18 cellular contexts compared by ENCODE assay signal in the genomic region with DNA sequence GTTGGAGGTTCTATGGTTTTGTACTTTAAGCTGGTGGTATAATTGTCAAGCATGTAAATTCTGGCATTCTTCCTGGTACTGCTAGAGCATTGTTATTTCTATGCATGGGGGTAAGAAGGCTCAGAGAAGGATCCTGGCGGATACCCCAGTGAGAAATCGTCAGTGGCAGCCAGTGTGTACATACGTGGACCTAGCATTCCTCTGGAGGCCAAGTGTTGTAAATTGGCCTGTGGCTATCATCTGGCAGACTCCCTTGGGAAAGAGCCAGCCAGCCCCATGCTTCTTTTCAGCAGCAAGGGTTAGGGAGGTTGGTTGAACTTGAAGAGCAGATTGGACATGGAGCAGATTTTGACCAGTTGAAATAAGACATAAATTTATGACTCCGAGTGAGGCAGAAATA. TPM values are rescaled to one million over a fixed set of nuclear protein-coding genes. Genes with fewer than 3 reads are reported as not detected.
DNase-seq lines count a peak whose midpoint lies in the region; ATAC-seq and TF ChIP-seq lines count a peak whose summit lies in the region.
"Had no signal": no experiment of that assay in that cellular context is flagged by ENCODE, and none has a peak within 500 bp of the region (broad histone marks: within the 10 kb centered on the region; RNA-seq: fewer than 3 reads in every experiment).

No MANE protein-coding gene starts in this region.

- no peaks in the 10 kb centered on the region for H3K9me3 ChIP-seq in IMR-90 (ENCODE audit: control insufficient read depth, insufficient read depth, low read length)

- H4K20me1 ChIP-seq in IMR-90 (ENCODE audit: insufficient read depth, low read length): no peaks in the 10 kb centered on the region

- no peak overlapping the region for H3K4ac ChIP-seq in IMR-90 (ENCODE audit: low read depth, low read length)

- H3K27ac ChIP-seq in IMR-90 (ENCODE audit: insufficient read depth, low read length): no peak overlapping the region

- no peak for TF ChIP-seq CTCF in AG09319 (IDR thresholded peaks at IDR 0.05; ENCODE audit: low read depth, low read length)
- no peak for TF ChIP-seq CTCF in IMR-90 (conservative IDR thresholded peaks at IDR 0.05; ENCODE audit: low read depth, low read length)
- TF ChIP-seq CTCF in cardiac fibroblast (IDR thresholded peaks at IDR 0.05; ENCODE audit: low read depth, low read length): no peak
- no peak for TF ChIP-seq CTCF in GM10248 (IDR thresholded peaks at IDR 0.05; ENCODE audit: control extremely low read depth, extremely low read depth, low read depth, missing control alignments)

- H3K36me3 ChIP-seq in IMR-90 (ENCODE audit: control insufficient read depth, insufficient read depth, low read length): peaks cover 4% of the 10 kb centered on the region

- no peak overlapping the region for H3K9ac ChIP-seq in IMR-90 (ENCODE audit: low read depth, low read length)

- H3K4me2 ChIP-seq in IMR-90 (ENCODE audit: low read depth, low read length): no peak overlapping the region

- H3K18ac ChIP-seq in IMR-90 (ENCODE audit: low read depth, low read length): no peak overlapping the region

- H2BK20ac ChIP-seq in IMR-90 (ENCODE audit: low read depth, low read length): no peak overlapping the region

- dilution Hi-C loops in IMR-90 (cut with HindIII; ENCODE audit: low sequenced_read_pairs, unreplicated experiment): no loop called here

- no peak overlapping the region for H4K91ac ChIP-seq in IMR-90 (ENCODE audit: insufficient read depth, low read depth, low read length)

- no peak overlapping the region for H2AK9ac ChIP-seq in IMR-90 (replicated peaks; ENCODE audit: low read depth, low read length, poor library complexity)

- TF ChIP-seq POLR2A in IMR-90 (IDR thresholded peaks at IDR 0.05; ENCODE audit: low read depth, low read length): no peak

- ATAC-seq in IMR-90 (ENCODE audit: low read depth): peak; percentile 61
- ATAC-seq in left ventricle myocardium superior: peak; percentile 63
- no peak for ATAC-seq in HG02798 (IDR thresholded peaks at IDR 0.05; ENCODE audit: poor library complexity, unreplicated experiment)

- BruUV-seq in IMR-90 (replicated peaks; lab: Mats Ljungman, UMichigan): no TSS peak

- H3K4me1 ChIP-seq in IMR-90 (ENCODE audit: control insufficient read depth, insufficient read depth, low read length): no peaks in the 10 kb centered on the region

- intact Hi-C loops in IMR-90 (cut with micrococcal nuclease): no loop called here
- intact Hi-C loops in left ventricle myocardium superior (cut with micrococcal nuclease): no loop called here

- H2BK120ac ChIP-seq in IMR-90 (ENCODE audit: low read depth, low read length): no peak overlapping the region

- no peaks in the 10 kb centered on the region for H3K27me3 ChIP-seq in IMR-90 (ENCODE audit: control insufficient read depth, insufficient read depth, low read length)

- H2BK5ac ChIP-seq in IMR-90 (ENCODE audit: low read depth, low read length, poor library complexity, severe bottlenecking): no peak overlapping the region

- POLR2A ChIA-PET in IMR-90 (lab: Charles Lee; ENCODE audit: unreplicated experiment): no interaction called here
- POLR2A ChIA-PET in GM10248 (lab: Yijun Ruan, JAX): no interaction called here

- whole genome bisulfite sequencing in IMR-90 (ENCODE audit: extremely low coverage in 2 of 2, insufficient read length in 1 of 2), 2 experiments: 23% methylated on average over 3 of the region's 4 CpGs; no CpG with 5 or more reads in 1 of the 2 experiments

- no peak overlapping the region for H3K14ac ChIP-seq in IMR-90 (replicated peaks; ENCODE audit: low read depth, low read length)

- no peak overlapping the region for H4K8ac ChIP-seq in IMR-90 (ENCODE audit: low read depth in 2 of 2, low read length in 2 of 2)

- in situ Hi-C loops in IMR-90 (cut with MboI; ENCODE audit: low sequenced_read_pairs): no loop called here

- no peak overlapping the region for H2BK15ac ChIP-seq in IMR-90 (ENCODE audit: low read depth, low read length)

- no peak overlapping the region for H3K23ac ChIP-seq in IMR-90 (ENCODE audit: low read depth, low read length)

- CTCF ChIA-PET in IMR-90 (lab: Yijun Ruan, JAX): no interaction called here
- CTCF ChIA-PET in GM10248 (lab: Yijun Ruan, JAX): interaction anchor here (2.6 kb wide), 1 partner anchor 23 kb away, joined by 7 read pairs; no protein-coding TSS in a partner anchor

- H3K56ac ChIP-seq in IMR-90 (ENCODE audit: extremely low read depth, insufficient read depth, low read length): no peak overlapping the region

- H3K4me3 ChIP-seq in IMR-90 (ENCODE audit: insufficient read depth, low read depth, low read length) (no peak overlapping the region), cardiac fibroblast (replicated peaks in 1 of 2; ENCODE audit: low read depth in 2 of 2, low read length in 2 of 2) (no peak overlapping the region)
- H3K4me3 ChIP-seq: lung had no signal

- TF ChIP-seq RAD21 in IMR-90 (IDR thresholded peaks at IDR 0.05; ENCODE audit: low read length): no peak

- no peaks in the 10 kb centered on the region for H3K9me1 ChIP-seq in IMR-90 (ENCODE audit: insufficient read depth, low read length)

- peaks cover 0 to 9% of the 10 kb centered on the region in 2 experiments; a peak in 1 of 4 replicates for H3K79me1 ChIP-seq in IMR-90 (ENCODE audit: low read depth in 1 of 2, low read length in 2 of 2)

- H2AK5ac ChIP-seq in IMR-90 (ENCODE audit: low read depth, low read length): no peak overlapping the region

- H2AFZ ChIP-seq in IMR-90 (replicated peaks; ENCODE audit: low read length, poor library complexity): no peak overlapping the region

- H4K5ac ChIP-seq in IMR-90 (ENCODE audit: low read depth, low read length): no peak overlapping the region

- DNase-seq in AG09319 (ENCODE audit: extremely low read depth, low read depth) (peak; percentile 61), IMR-90 (peak; percentile 92), cardiac fibroblast (ENCODE audit: low read depth in 2 of 2) (peak; percentile 15 to 93), left ventricle myocardium superior (peak; percentile 70), GM10248 (ENCODE audit: extremely low spot score) (no peak), GM03348 (ENCODE audit: low spot score) (no peak), AML-193 (lab: John Stamatoyannopoulos, UW) (no peak)
- DNase-seq: activated CD4-positive, alpha-beta memory T cell treated with anti-CD3 and anti-CD28 coated beads, Interleukin-2, amount 10 ng/mL, durations not matched to agents 7 days and 5 days; anterior cingulate cortex; C1 segment of cervical spinal cord; dermis blood vessel endothelial cell; DMS79; naive B cell; NCI-H187 treated with DMSO at 0.1 percent for 48 hours; NCI-H526; SW 1271 had no signal

TF ChIP-seq in IMR-90, 13 proteins besides CTCF, POLR2A, EP300 and RAD21:
- peak; percentile 49; the same call in 1 of the 2 replicates for TF ChIP-seq MXI1 (IDR thresholded peaks at IDR 0.05; ENCODE audit: borderline replicate concordance, low read depth, low read length)
- TF ChIP-seq, protein P1, sequence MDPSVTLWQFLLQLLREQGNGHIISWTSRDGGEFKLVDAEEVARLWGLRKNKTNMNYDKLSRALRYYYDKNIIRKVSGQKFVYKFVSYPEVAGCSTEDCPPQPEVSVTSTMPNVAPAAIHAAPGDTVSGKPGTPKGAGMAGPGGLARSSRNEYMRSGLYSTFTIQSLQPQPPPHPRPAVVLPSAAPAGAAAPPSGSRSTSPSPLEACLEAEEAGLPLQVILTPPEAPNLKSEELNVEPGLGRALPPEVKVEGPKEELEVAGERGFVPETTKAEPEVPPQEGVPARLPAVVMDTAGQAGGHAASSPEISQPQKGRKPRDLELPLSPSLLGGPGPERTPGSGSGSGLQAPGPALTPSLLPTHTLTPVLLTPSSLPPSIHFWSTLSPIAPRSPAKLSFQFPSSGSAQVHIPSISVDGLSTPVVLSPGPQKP (IDR thresholded peaks at IDR 0.05; ENCODE audit: borderline replicate concordance, low read depth, low read length): no peak
TF ChIP-seq in IMR-90: peak in this region for 1.

RNA-seq across cellular contexts. Expression of a gene that starts 5.2 kb away (rescaled TPM):
- total RNA-seq in IMR-90 (2012; rRNA removed): 18.1 and 25.6 TPM in 2 replicates
- 8.9 and 10.4 TPM in 2 replicates for polyA plus RNA-seq in IMR-90 (2012; rRNA removed)
- 3.6 and 7.8 TPM in 2 replicates for polyA plus RNA-seq in IMR-90 (2012; cell fraction: cytosol; rRNA removed)
- 6.7 and 16.5 TPM in 2 replicates for polyA plus RNA-seq in IMR-90 (2012; cell fraction: nucleus; rRNA removed; ENCODE audit: low replicate concordance)
- total RNA-seq in left ventricle myocardium superior: 14.2 TPM

RNA-seq across cellular contexts. Expression of a gene that starts 42.7 kb away (rescaled TPM):
- total RNA-seq in IMR-90 (2012; rRNA removed) (17.2 and 21.5 TPM in 2 replicates), left ventricle myocardium superior (20.3 TPM)
- polyA plus RNA-seq in IMR-90 (2012; rRNA removed): 11.3 TPM in 2 replicates
- polyA plus RNA-seq in IMR-90 (2012; cell fraction: cytosol; rRNA removed): 4.8 and 5.9 TPM in 2 replicates
- 9.8 and 10.9 TPM in 2 replicates for polyA plus RNA-seq in IMR-90 (2012; cell fraction: nucleus; rRNA removed; ENCODE audit: low replicate concordance)

Comparison
In these comparisons a context has a peak if more than half of its experiments do, and no peak if none do; other contexts are left out.
1. DNase-seq: peak in AG09319 (single experiment), IMR-90 (single experiment), cardiac fibroblast (2 of 2) and left ventricle myocardium superior (single experiment); none in GM10248 (single experiment), GM03348 (single experiment) and AML-193 (0 of 2).